In the genomic region with DNA sequence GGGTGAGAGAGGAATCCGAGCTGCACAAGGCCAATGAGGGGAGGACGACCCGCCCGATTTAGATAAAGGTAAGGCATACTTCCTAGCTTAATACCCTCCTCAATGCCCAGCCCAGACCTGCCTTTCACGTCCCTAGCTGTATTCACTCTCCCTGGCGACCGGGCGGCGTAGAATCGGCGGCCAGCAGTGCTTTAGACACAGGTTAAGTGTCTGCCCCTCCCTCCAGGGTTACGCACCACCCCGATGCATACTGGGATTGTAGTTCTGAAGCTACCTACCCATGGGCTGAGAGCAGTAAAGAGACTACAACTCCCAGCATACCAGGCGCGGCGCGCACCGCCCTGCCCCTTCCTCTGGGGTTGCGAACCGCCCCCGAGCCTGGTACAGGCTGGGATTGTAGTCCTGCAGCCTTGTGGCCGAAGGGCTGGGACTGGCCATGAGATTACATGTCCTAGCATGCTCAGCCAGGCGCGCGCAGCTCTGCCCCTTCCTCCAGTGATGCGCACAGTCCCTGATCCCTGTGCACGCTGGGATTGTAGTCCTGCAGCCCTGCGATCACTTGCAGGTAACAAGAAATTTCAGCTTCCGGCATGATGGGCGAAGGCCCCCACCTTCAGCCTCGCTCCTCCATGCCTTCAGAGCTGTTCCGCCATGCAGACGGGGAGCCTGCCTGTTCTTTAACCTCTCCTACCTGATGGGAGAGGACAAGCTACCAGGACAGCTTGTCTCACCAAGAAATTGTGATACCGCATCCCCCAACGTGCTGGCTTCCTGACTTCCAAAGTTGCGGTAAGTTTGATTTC, we compare ENCODE assay signal across 1 cellular context.
TF ChIP-seq lines count a peak whose summit lies in the region.

No MANE protein-coding gene starts in this region.

TF ChIP-seq in HepG2, 621 proteins besides CTCF, POLR2A, EP300 and RAD21 (continued from another document and continues in another):
- TF ChIP-seq, protein P1, sequence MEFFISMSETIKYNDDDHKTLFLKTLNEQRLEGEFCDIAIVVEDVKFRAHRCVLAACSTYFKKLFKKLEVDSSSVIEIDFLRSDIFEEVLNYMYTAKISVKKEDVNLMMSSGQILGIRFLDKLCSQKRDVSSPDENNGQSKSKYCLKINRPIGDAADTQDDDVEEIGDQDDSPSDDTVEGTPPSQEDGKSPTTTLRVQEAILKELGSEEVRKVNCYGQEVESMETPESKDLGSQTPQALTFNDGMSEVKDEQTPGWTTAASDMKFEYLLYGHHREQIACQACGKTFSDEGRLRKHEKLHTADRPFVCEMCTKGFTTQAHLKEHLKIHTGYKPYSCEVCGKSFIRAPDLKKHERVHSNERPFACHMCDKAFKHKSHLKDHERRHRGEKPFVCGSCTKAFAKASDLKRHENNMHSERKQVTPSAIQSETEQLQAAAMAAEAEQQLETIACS (CRISPR knock-in tag; IDR thresholded peaks at IDR 0.05): peak; percentile 49
- TF ChIP-seq ZNF547 (CRISPR knock-in tag; IDR thresholded peaks at IDR 0.05) (0 out of 2 replicates have a peak, but pooled peaks have one; percentile 3), ATM (IDR thresholded peaks at IDR 0.05; ENCODE audit: borderline replicate concordance) (no peak), FOXA1 (IDR thresholded peaks at IDR 0.05) (no peak), FOXA1 (CRISPR knock-in tag; IDR thresholded peaks at IDR 0.05) (0 out of 2 replicates have a peak, but pooled peaks have one; percentile 14), RBFOX2 (IDR thresholded peaks at IDR 0.05; ENCODE audit: low read depth, low read length) (peak; percentile 48; the same call in 1 of the 2 replicates), NFE2 (CRISPR knock-in tag; IDR thresholded peaks at IDR 0.05) (no peak), HNRNPLL (IDR thresholded peaks at IDR 0.05; ENCODE audit: low read depth, low read length, poor library complexity, severe bottlenecking) (peak; percentile 82), MTA1 (CRISPR knock-in tag; IDR thresholded peaks at IDR 0.05; ENCODE audit: borderline replicate concordance) (peak; percentile 66; the same call in 1 of the 2 replicates), HDAC2 (CRISPR knock-in tag; IDR thresholded peaks at IDR 0.05) (peak; percentile 78), SNAPC5 (CRISPR knock-in tag; IDR thresholded peaks at IDR 0.05; ENCODE audit: borderline replicate concordance) (0 out of 2 replicates have a peak, but pooled peaks have one; percentile 51), TAF1 (CRISPR knock-in tag; IDR thresholded peaks at IDR 0.05) (peak; percentile 80), HNF1A (IDR thresholded peaks at IDR 0.05; ENCODE audit: low read depth) (no peak), HNF1A (CRISPR knock-in tag; IDR thresholded peaks at IDR 0.05; ENCODE audit: borderline replicate concordance) (peak; percentile 69; the same call in 1 of the 2 replicates), SNAI1 (CRISPR knock-in tag; IDR thresholded peaks at IDR 0.05; ENCODE audit: borderline replicate concordance) (peak; percentile 71; the same call in 1 of the 2 replicates), FOXO1 (CRISPR knock-in tag; IDR thresholded peaks at IDR 0.05) (0 out of 2 replicates have a peak, but pooled peaks have one; percentile 32), ZNF672 (CRISPR knock-in tag; IDR thresholded peaks at IDR 0.05) (no peak), PATZ1 (CRISPR knock-in tag; IDR thresholded peaks at IDR 0.05) (peak; percentile 84), ZNF550 (CRISPR knock-in tag; IDR thresholded peaks at IDR 0.05; ENCODE audit: borderline replicate concordance) (no peak), ZNF484 (CRISPR knock-in tag; IDR thresholded peaks at IDR 0.05; ENCODE audit: borderline replicate concordance, low read depth) (no peak), ZNF350 (CRISPR knock-in tag; IDR thresholded peaks at IDR 0.05; ENCODE audit: borderline replicate concordance, low read depth) (peak; percentile 93), PHF5A (CRISPR knock-in tag; IDR thresholded peaks at IDR 0.05; ENCODE audit: low read depth, unreplicated experiment) (peak; percentile 41), RARG (CRISPR knock-in tag; IDR thresholded peaks at IDR 0.05; ENCODE audit: low read depth) (0 out of 2 replicates have a peak, but pooled peaks have one; percentile 24), SP5 (CRISPR knock-in tag; IDR thresholded peaks at IDR 0.05; ENCODE audit: borderline replicate concordance, low read depth) (peak; percentile 94), CBX1 (IDR thresholded peaks at IDR 0.05; ENCODE audit: low read depth) (peak; percentile 18), PHF20 (CRISPR knock-in tag; IDR thresholded peaks at IDR 0.05) (peak; percentile 65), PRMT3 (CRISPR knock-in tag; IDR thresholded peaks at IDR 0.05; ENCODE audit: borderline replicate concordance, low read depth) (peak; percentile 77; the same call in 1 of the 2 replicates), ZFP1 (CRISPR knock-in tag; IDR thresholded peaks at IDR 0.05) (0 out of 2 replicates have a peak, but pooled peaks have one; percentile 52), SPEN (CRISPR knock-in tag; IDR thresholded peaks at IDR 0.05; ENCODE audit: low read depth) (peak; percentile 69; the same call in 1 of the 2 replicates), ZNF331 (CRISPR knock-in tag; IDR thresholded peaks at IDR 0.05) (peak; percentile 64; the same call in 1 of the 2 replicates), RBM22 (optimal IDR thresholded peaks at IDR 0.05; ENCODE audit: low read length) (no peak), TEAD2 (CRISPR knock-in tag; IDR thresholded peaks at IDR 0.05) (no peak), EHMT2 (IDR thresholded peaks at IDR 0.05; ENCODE audit: borderline replicate concordance, low read depth, low read length) (peak; percentile 30; the same call in 1 of the 2 replicates), TFE3 (CRISPR knock-in tag; IDR thresholded peaks at IDR 0.05) (peak; percentile 25; the same call in 1 of the 2 replicates), NAIF1 (CRISPR knock-in tag; IDR thresholded peaks at IDR 0.05; ENCODE audit: borderline replicate concordance) (peak; percentile 57; the same call in 1 of the 2 replicates), SMAD3 (CRISPR knock-in tag; IDR thresholded peaks at IDR 0.05) (peak; percentile 34; the same call in 1 of the 2 replicates), YEATS2 (CRISPR knock-in tag; IDR thresholded peaks at IDR 0.05; ENCODE audit: borderline replicate concordance) (peak; percentile 85; the same call in 1 of the 2 replicates), SOX6 (IDR thresholded peaks at IDR 0.05) (no peak), SOX6 (CRISPR knock-in tag; IDR thresholded peaks at IDR 0.05) (peak; percentile 78)
- TF ChIP-seq, protein P2, sequence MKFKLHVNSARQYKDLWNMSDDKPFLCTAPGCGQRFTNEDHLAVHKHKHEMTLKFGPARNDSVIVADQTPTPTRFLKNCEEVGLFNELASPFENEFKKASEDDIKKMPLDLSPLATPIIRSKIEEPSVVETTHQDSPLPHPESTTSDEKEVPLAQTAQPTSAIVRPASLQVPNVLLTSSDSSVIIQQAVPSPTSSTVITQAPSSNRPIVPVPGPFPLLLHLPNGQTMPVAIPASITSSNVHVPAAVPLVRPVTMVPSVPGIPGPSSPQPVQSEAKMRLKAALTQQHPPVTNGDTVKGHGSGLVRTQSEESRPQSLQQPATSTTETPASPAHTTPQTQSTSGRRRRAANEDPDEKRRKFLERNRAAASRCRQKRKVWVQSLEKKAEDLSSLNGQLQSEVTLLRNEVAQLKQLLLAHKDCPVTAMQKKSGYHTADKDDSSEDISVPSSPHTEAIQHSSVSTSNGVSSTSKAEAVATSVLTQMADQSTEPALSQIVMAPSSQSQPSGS (CRISPR knock-in tag; IDR thresholded peaks at IDR 0.05): peak; percentile 61
- TF ChIP-seq, protein P3, sequence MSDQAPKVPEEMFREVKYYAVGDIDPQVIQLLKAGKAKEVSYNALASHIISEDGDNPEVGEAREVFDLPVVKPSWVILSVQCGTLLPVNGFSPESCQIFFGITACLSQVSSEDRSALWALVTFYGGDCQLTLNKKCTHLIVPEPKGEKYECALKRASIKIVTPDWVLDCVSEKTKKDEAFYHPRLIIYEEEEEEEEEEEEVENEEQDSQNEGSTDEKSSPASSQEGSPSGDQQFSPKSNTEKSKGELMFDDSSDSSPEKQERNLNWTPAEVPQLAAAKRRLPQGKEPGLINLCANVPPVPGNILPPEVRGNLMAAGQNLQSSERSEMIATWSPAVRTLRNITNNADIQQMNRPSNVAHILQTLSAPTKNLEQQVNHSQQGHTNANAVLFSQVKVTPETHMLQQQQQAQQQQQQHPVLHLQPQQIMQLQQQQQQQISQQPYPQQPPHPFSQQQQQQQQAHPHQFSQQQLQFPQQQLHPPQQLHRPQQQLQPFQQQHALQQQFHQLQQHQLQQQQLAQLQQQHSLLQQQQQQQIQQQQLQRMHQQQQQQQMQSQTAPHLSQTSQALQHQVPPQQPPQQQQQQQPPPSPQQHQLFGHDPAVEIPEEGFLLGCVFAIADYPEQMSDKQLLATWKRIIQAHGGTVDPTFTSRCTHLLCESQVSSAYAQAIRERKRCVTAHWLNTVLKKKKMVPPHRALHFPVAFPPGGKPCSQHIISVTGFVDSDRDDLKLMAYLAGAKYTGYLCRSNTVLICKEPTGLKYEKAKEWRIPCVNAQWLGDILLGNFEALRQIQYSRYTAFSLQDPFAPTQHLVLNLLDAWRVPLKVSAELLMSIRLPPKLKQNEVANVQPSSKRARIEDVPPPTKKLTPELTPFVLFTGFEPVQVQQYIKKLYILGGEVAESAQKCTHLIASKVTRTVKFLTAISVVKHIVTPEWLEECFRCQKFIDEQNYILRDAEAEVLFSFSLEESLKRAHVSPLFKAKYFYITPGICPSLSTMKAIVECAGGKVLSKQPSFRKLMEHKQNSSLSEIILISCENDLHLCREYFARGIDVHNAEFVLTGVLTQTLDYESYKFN (CRISPR knock-in tag; conservative IDR thresholded peaks at IDR 0.05): peak; percentile 45
